Comparison of ENCODE assay signal across 12 cellular contexts in genomic region chr3:47012342-47013230, GRCh38. TPM values are rescaled to one million over a fixed set of nuclear protein-coding genes. Genes with fewer than 3 reads are reported as not detected.
DNase-seq lines count a peak whose midpoint lies in the region; ATAC-seq, FAIRE-seq and TF ChIP-seq lines count a peak whose summit lies in the region.
"Had no signal": no experiment of that assay in that cellular context is flagged by ENCODE, and none has a peak within 500 bp of the region (broad histone marks: within the 10 kb centered on the region; RNA-seq: fewer than 3 reads in every experiment).

No MANE protein-coding gene starts in this region.

- H3K4me3 ChIP-seq in left ventricle myocardium inferior (no peak overlapping the region), right atrium auricular region (no peak overlapping the region), left lung (no peak overlapping the region), testis (no peak overlapping the region)
- H3K4me3 ChIP-seq: esophagus muscularis mucosa had no signal

- H3K27me3 Mint-ChIP-seq in T-helper 17 cell = no peaks in the 10 kb centered on the region
- peaks cover 10% of the 10 kb centered on the region for H3K27me3 Mint-ChIP-seq in glutamatergic neuron (ENCODE audit: unreplicated experiment)

- DNase-seq in left ventricle myocardium inferior (peak; percentile 20), right atrium auricular region (ENCODE audit: low spot score) (no peak), T-helper 17 cell (no peak), left lung (peak; percentile 27 to 63), testis (peak; percentile 12), HTR-8/SVneo (ENCODE audit: insufficient read length, low spot score) (no peak), glutamatergic neuron (no peak), KG1 (lab: John Stamatoyannopoulos, UW) (no peak)
- DNase-seq: activated CD4-positive, CD25-positive, alpha-beta regulatory T cell; activated gamma-delta T cell; NCI-H774 had no signal

- TF ChIP-seq CTCF in left ventricle myocardium inferior (IDR thresholded peaks at IDR 0.05; ENCODE audit: borderline replicate concordance) (no peak), right atrium auricular region (IDR thresholded peaks at IDR 0.05) (no peak), left lung (IDR thresholded peaks at IDR 0.05) (no peak), testis (IDR thresholded peaks at IDR 0.05) (no peak), glutamatergic neuron (IDR thresholded peaks at IDR 0.05; ENCODE audit: partially characterized antibody, unreplicated experiment) (no peak)

- no peak for FAIRE-seq in HTR-8/SVneo (lab: Jason Lieb, UNC)

- H3K4me3 Mint-ChIP-seq in T-helper 17 cell (no peak overlapping the region), glutamatergic neuron (ENCODE audit: unreplicated experiment) (no peak overlapping the region)

- H3K27me3 ChIP-seq in left ventricle myocardium inferior (ENCODE audit: low read depth) (no peaks in the 10 kb centered on the region), right atrium auricular region (no peaks in the 10 kb centered on the region), left lung (no peaks in the 10 kb centered on the region), testis (no peaks in the 10 kb centered on the region)
- H3K27me3 ChIP-seq: esophagus muscularis mucosa had no signal

- H3K4me1 Mint-ChIP-seq in T-helper 17 cell (peaks cover 21% of the 10 kb centered on the region), glutamatergic neuron (ENCODE audit: low read depth, unreplicated experiment) (peaks cover 5% of the 10 kb centered on the region)

- no peak for ATAC-seq in T-helper 17 cell
- no peak for ATAC-seq in left lung

- TF ChIP-seq POLR2A in testis (IDR thresholded peaks at IDR 0.05) = no peak

- peaks cover 2% of the 10 kb centered on the region for H3K36me3 Mint-ChIP-seq in T-helper 17 cell (ENCODE audit: low read depth)
- peaks cover 6% of the 10 kb centered on the region for H3K36me3 Mint-ChIP-seq in glutamatergic neuron (ENCODE audit: unreplicated experiment)

- intact Hi-C loops in left ventricle myocardium inferior (cut with micrococcal nuclease) (no loop called here), left lung (cut with DNase I) (no loop called here), testis (cut with DNase I; ENCODE audit: low total_unique reads) (no loop called here)

- peaks cover 25% of the 10 kb centered on the region for H3K4me1 ChIP-seq in left ventricle myocardium inferior
- peaks cover 0 to 17% of the 10 kb centered on the region in 2 donors for H3K4me1 ChIP-seq in right atrium auricular region
- H3K4me1 ChIP-seq in left lung = peaks cover 17 to 35% of the 10 kb centered on the region in 2 donors
- peaks cover 11% of the 10 kb centered on the region for H3K4me1 ChIP-seq in testis

- H3K27ac ChIP-seq in left ventricle myocardium inferior (replicated peaks) = no peak overlapping the region
- H3K27ac ChIP-seq in right atrium auricular region = no peak overlapping the region
- no peak overlapping the region for H3K27ac ChIP-seq in left lung
- H3K27ac ChIP-seq in testis = no peak overlapping the region
- H3K27ac ChIP-seq: esophagus muscularis mucosa had no signal

- H3K9me3 Mint-ChIP-seq in glutamatergic neuron (ENCODE audit: unreplicated experiment) = peaks cover 5% of the 10 kb centered on the region

- H3K27ac Mint-ChIP-seq in T-helper 17 cell (peak overlapping the region; percentile 78), glutamatergic neuron (ENCODE audit: unreplicated experiment) (no peak overlapping the region)

- no peaks in the 10 kb centered on the region for H3K9me3 ChIP-seq in left ventricle myocardium inferior (replicated peaks)
- no peaks in the 10 kb centered on the region for H3K9me3 ChIP-seq in right atrium auricular region
- no peaks in the 10 kb centered on the region for H3K9me3 ChIP-seq in T-helper 17 cell (ENCODE audit: control insufficient read depth, low read length, poor library complexity, severe bottlenecking)
- no peaks in the 10 kb centered on the region for H3K9me3 ChIP-seq in left lung
- no peaks in the 10 kb centered on the region for H3K9me3 ChIP-seq in testis
- H3K9me3 ChIP-seq: esophagus muscularis mucosa had no signal

- peaks cover 17% of the 10 kb centered on the region for H3K36me3 ChIP-seq in left ventricle myocardium inferior
- H3K36me3 ChIP-seq in right atrium auricular region = peaks cover 18% of the 10 kb centered on the region
- peaks cover 0 to 81% of the 10 kb centered on the region in 2 donors for H3K36me3 ChIP-seq in left lung
- H3K36me3 ChIP-seq in testis (ENCODE audit: low read depth, missing control alignments) = no peaks in the 10 kb centered on the region

- 88 to 95% methylated on average over 7 to 10 of the region's 10 CpGs for WGBS in testis, 2 donors

RNA-seq across cellular contexts. Expression of gene NBEAL2, which starts 33.1 kb away (rescaled TPM):
- 12.6 TPM for total RNA-seq in left ventricle myocardium inferior
- 10 to 100 TPM in 1 of 2 donors, 1 to 10 TPM in 1; 7.5 to 15.3 TPM for total RNA-seq in right atrium auricular region
- 100 to 1,000 TPM; 285 to 303 TPM for total RNA-seq in T-helper 17 cell
- 100 to 1,000 TPM in 1 of 2 donors, 10 to 100 TPM in 1; 99.6 to 148 TPM for total RNA-seq in left lung
- 10 to 100 TPM; 40.2 to 44.8 TPM for total RNA-seq in testis
- polyA plus RNA-seq in testis (ENCODE audit: insufficient read depth, low read depth, low replicate concordance) = 16.2 TPM
- total RNA-seq in glutamatergic neuron (ENCODE audit: unreplicated experiment) = 38.0 TPM

RNA-seq across cellular contexts. Expression of gene CCDC12, which starts 36.0 kb away (rescaled TPM):
- 31.0 TPM for total RNA-seq in left ventricle myocardium inferior
- total RNA-seq in right atrium auricular region = 10 to 100 TPM; 27.5 to 38.6 TPM
- 10 to 100 TPM; 67.6 to 75.8 TPM for total RNA-seq in T-helper 17 cell
- 10 to 100 TPM; 34.7 to 43.7 TPM for total RNA-seq in left lung
- 10 to 100 TPM; 59.6 to 66.6 TPM for total RNA-seq in testis
- 43.3 TPM for polyA plus RNA-seq in testis (ENCODE audit: insufficient read depth, low read depth, low replicate concordance)
- 41.4 TPM for total RNA-seq in glutamatergic neuron (ENCODE audit: unreplicated experiment)

Comparison
In these comparisons a context has a peak if more than half of its experiments do, and no peak if none do; other contexts are left out.
1. DNase-seq: peak in left ventricle myocardium inferior (single experiment), left lung (2 of 2) and testis (single experiment); none in right atrium auricular region (single experiment), T-helper 17 cell (0 of 3), HTR-8/SVneo (single experiment), glutamatergic neuron (single experiment) and KG1 (single experiment).